16 cellular contexts compared by ENCODE assay signal in the genomic region with DNA sequence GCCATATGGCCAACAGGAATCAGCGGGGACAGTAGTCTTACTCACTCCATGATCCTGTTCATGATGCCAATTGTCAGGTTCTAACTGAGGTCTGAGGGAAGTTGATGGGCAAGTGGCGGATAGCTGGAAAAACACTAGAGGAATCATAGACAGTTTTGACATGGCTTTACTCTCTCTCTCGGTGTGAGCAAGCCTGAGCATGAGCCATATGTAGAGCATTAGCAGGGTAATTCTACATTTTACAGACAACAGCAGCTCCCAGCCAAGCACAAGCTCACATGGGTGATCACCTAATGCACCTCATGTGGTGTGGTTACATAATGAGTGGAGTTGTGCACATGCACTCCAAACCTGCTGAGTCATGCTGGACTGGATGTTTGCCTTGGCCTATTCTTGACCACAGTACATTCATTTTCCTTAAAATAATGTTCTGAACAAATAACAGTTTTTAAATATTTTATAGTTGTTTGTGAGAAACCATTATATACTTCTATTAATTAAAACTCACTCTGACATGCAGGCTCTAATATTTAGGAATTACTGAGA.
DNase-seq lines count a peak whose midpoint lies in the region; ATAC-seq, FAIRE-seq and TF ChIP-seq lines count a peak whose summit lies in the region.
"Had no signal": no experiment of that assay in that cellular context is flagged by ENCODE, and none has a peak within 500 bp of the region (broad histone marks: within the 10 kb centered on the region; RNA-seq: fewer than 3 reads in every experiment).

No MANE protein-coding gene starts in this region.

- no peak for TF ChIP-seq EP300 in K562 (IDR thresholded peaks at IDR 0.05; ENCODE audit: low read length)

- POLR2A ChIA-PET in K562 (lab: Yijun Ruan, JAX) = no interaction called here

- TF ChIP-seq POLR2A in K562 (conservative IDR thresholded peaks at IDR 0.05) = no peak
- no peak for TF ChIP-seq POLR2A in heart left ventricle (IDR thresholded peaks at IDR 0.05)

- no peak for FAIRE-seq in K562 (lab: Jason Lieb, UNC)

- no peaks in the 10 kb centered on the region for H3K9me1 ChIP-seq in K562 (ENCODE audit: control insufficient read depth, insufficient read depth, low read length)

- CTCF ChIA-PET in K562 (lab: Yijun Ruan, JAX; ENCODE audit: low intra/inter-chr PET ratio) = no interaction called here

- DNase-seq in EH (ENCODE audit: low read depth) (peak; percentile 34), HT-29 (ENCODE audit: low spot score) (peak; percentile 11), K562 (ENCODE audit: extremely low read depth in 1 of 4, low spot score in 3 of 4) (peak in 1 of 4 experiments; percentile 20), myocyte (ENCODE audit: low read depth) (peak; percentile 23), left colon (no peak), heart left ventricle (no peak), foreskin melanocyte (no peak)
- no peak for DNase-seq in stimulated activated CD4-positive, alpha-beta T cell treated with anti-CD3 and anti-CD28 coated beads, Interleukin-1b, Interleukin-23, amount 100 ng/mL, for 48 hours
- DNase-seq: activated CD8-positive, alpha-beta T cell treated with anti-CD3 and anti-CD28 coated beads, Interleukin-2, amount 10 ng/mL, durations not matched to agents 7 days and 5 days; islet precursor cell; midbrain; NCI-H1105 treated with DMSO at 0.1 percent for 48 hours; NCI-H510A had no signal

- no peak overlapping the region for H3K27ac ChIP-seq in K562 (ENCODE audit: extremely low read depth, low read depth, low read length)
- H3K27ac ChIP-seq in heart left ventricle = no peak overlapping the region
- H3K27ac ChIP-seq: ascending aorta, C4-2B had no signal

- H3K4me1 ChIP-seq in K562 (replicated peaks in 1 of 2; ENCODE audit: control insufficient read depth in 2 of 2, insufficient read depth in 2 of 2, low read length in 2 of 2) (no peaks in the 10 kb centered on the region), heart left ventricle (no peaks in the 10 kb centered on the region)
- H3K4me1 ChIP-seq: ascending aorta had no signal

- no peak overlapping the region for H2AFZ ChIP-seq in K562 (ENCODE audit: low read depth, low read length)

- no peaks in the 10 kb centered on the region for H3K79me2 ChIP-seq in K562 (ENCODE audit: control insufficient read depth, insufficient read depth, low read length)

- H3K4me2 ChIP-seq in K562 (ENCODE audit: insufficient read depth, low read length) = no peak overlapping the region

- no peaks in the 10 kb centered on the region; the same call in 1 of the 2 replicates for H3K9me3 ChIP-seq in K562 (replicated peaks; ENCODE audit: control insufficient read depth, insufficient read depth, low read depth, low read length)
- H3K9me3 ChIP-seq in heart left ventricle = no peaks in the 10 kb centered on the region
- H3K9me3 ChIP-seq: ascending aorta had no signal

- H3K9ac ChIP-seq in K562 (ENCODE audit: insufficient read depth in 1 of 2, low read depth in 2 of 2, low read length in 2 of 2) = no peak overlapping the region

- H3K36me3 ChIP-seq in K562 (ENCODE audit: control insufficient read depth, insufficient read depth, low read length) (no peaks in the 10 kb centered on the region), heart left ventricle (no peaks in the 10 kb centered on the region)
- H3K36me3 ChIP-seq: ascending aorta had no signal

- TF ChIP-seq CTCF in K562 (IDR thresholded peaks at IDR 0.05 in 2 of 3, conservative IDR thresholded peaks at IDR 0.05 in 1 of 3; ENCODE audit: insufficient read depth in 2 of 3, low read depth in 1 of 3, low read length in 3 of 3) = no peak
- TF ChIP-seq CTCF in heart left ventricle (IDR thresholded peaks at IDR 0.05) = no peak

- no peak for TF ChIP-seq RAD21 in K562 (CRISPR knock-in tag; conservative IDR thresholded peaks at IDR 0.05 in 1 of 2, IDR thresholded peaks at IDR 0.05 in 1 of 2)

- in situ Hi-C loops in K562 (cut with MboI) = no loop called here

- no peak for ATAC-seq in K562
- ATAC-seq in left colon = no peak
- ATAC-seq in heart left ventricle = no peak
- ATAC-seq: activated CD8-positive, alpha-beta T cell treated with anti-CD3 and anti-CD28 coated beads, Interleukin-2, amount 10 ng/mL, durations not matched to agents 7 days and 5 days; Panc1 had no signal

- H3K4me3 ChIP-seq in K562 (no peak overlapping the region), heart left ventricle (no peak overlapping the region)
- H3K4me3 ChIP-seq: ascending aorta had no signal

- no peaks in the 10 kb centered on the region for H4K20me1 ChIP-seq in K562 (replicated peaks; ENCODE audit: control insufficient read depth, insufficient read depth, low read length)

- intact Hi-C loops in K562 (cut with micrococcal nuclease) = no loop called here
- intact Hi-C loops in left colon (cut with DNase I, micrococcal nuclease) = no loop called here
- intact Hi-C loops in heart left ventricle (cut with DNase I) = loop anchor here in 5 of 10 donors (5.0 to 10.0 kb wide), 4 partner anchors 190 to 323 kb away; no protein-coding TSS in a partner anchor

- 10% methylated on average over 3 of the region's 3 CpGs for WGBS in K562 (ENCODE audit: insufficient coverage, low coverage, missing lambda C conversion rate)
- 63 to 91% (median 78%) methylated on average over 3 of the region's 3 CpGs for WGBS in heart left ventricle, 4 donors

- H3K27me3 ChIP-seq in K562 (ENCODE audit: control insufficient read depth in 2 of 2, insufficient read depth in 2 of 2, low read length in 2 of 2) (no peaks in the 10 kb centered on the region), heart left ventricle (no peaks in the 10 kb centered on the region)
- H3K27me3 ChIP-seq: ascending aorta had no signal

- BruUV-seq in K562 (replicated peaks; lab: Mats Ljungman, UMichigan) = no TSS peak

TF ChIP-seq in K562, 482 proteins besides CTCF, POLR2A, EP300 and RAD21 (continues in another document):
- TF ChIP-seq TFAM (CRISPR knock-in tag; conservative IDR thresholded peaks at IDR 0.05) = no peak
- no peak for TF ChIP-seq ESRRB (CRISPR knock-in tag; IDR thresholded peaks at IDR 0.05; ENCODE audit: borderline replicate concordance)
- no peak for TF ChIP-seq BDP1 (IDR thresholded peaks at IDR 0.05; ENCODE audit: insufficient read depth, insufficient read length)
- no peak for TF ChIP-seq SMAD2 (IDR thresholded peaks at IDR 0.05; ENCODE audit: low read depth, low read length)
- peak; percentile 47; the same call in 1 of the 2 replicates for TF ChIP-seq MAFK (IDR thresholded peaks at IDR 0.05; ENCODE audit: low read length)
- TF ChIP-seq DNMT1 (IDR thresholded peaks at IDR 0.05) = no peak
- no peak for TF ChIP-seq SPI1 (IDR thresholded peaks at IDR 0.05; ENCODE audit: borderline replicate concordance, low read depth, low read length)
- TF ChIP-seq PTBP1 (IDR thresholded peaks at IDR 0.05; ENCODE audit: low read depth, low read length) = no peak
- TF ChIP-seq, protein P1, sequence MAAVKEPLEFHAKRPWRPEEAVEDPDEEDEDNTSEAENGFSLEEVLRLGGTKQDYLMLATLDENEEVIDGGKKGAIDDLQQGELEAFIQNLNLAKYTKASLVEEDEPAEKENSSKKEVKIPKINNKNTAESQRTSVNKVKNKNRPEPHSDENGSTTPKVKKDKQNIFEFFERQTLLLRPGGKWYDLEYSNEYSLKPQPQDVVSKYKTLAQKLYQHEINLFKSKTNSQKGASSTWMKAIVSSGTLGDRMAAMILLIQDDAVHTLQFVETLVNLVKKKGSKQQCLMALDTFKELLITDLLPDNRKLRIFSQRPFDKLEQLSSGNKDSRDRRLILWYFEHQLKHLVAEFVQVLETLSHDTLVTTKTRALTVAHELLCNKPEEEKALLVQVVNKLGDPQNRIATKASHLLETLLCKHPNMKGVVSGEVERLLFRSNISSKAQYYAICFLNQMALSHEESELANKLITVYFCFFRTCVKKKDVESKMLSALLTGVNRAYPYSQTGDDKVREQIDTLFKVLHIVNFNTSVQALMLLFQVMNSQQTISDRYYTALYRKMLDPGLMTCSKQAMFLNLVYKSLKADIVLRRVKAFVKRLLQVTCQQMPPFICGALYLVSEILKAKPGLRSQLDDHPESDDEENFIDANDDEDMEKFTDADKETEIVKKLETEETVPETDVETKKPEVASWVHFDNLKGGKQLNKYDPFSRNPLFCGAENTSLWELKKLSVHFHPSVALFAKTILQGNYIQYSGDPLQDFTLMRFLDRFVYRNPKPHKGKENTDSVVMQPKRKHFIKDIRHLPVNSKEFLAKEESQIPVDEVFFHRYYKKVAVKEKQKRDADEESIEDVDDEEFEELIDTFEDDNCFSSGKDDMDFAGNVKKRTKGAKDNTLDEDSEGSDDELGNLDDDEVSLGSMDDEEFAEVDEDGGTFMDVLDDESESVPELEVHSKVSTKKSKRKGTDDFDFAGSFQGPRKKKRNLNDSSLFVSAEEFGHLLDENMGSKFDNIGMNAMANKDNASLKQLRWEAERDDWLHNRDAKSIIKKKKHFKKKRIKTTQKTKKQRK (IDR thresholded peaks at IDR 0.05; ENCODE audit: borderline replicate concordance, low read depth, low read length) = peak; percentile 79
- peak; percentile 78; the same call in 1 of the 2 replicates for TF ChIP-seq CBX5 (IDR thresholded peaks at IDR 0.05; ENCODE audit: borderline replicate concordance, low read depth)
- no peak for TF ChIP-seq ZNF780A (CRISPR knock-in tag; IDR thresholded peaks at IDR 0.05)
- no peak for TF ChIP-seq IFI16 (CRISPR knock-in tag; IDR thresholded peaks at IDR 0.05)
- TF ChIP-seq RFX5 (IDR thresholded peaks at IDR 0.05; ENCODE audit: low read depth, low read length) = no peak
- TF ChIP-seq DIDO1 (tag; IDR thresholded peaks at IDR 0.05; ENCODE audit: low read depth) = no peak
- no peak for TF ChIP-seq EWSR1 (IDR thresholded peaks at IDR 0.05; ENCODE audit: borderline replicate concordance, low read depth, partially characterized antibody)
- TF ChIP-seq ZNF165 (CRISPR knock-in tag; IDR thresholded peaks at IDR 0.05; ENCODE audit: borderline replicate concordance) = no peak

Comparison
In these comparisons a context has a peak if more than half of its experiments do, and no peak if none do; other contexts are left out.
1. DNase-seq: peak in EH (single experiment), HT-29 (single experiment) and myocyte (single experiment); none in left colon (0 of 2), heart left ventricle (0 of 5), foreskin melanocyte (single experiment) and stimulated activated CD4-positive, alpha-beta T cell treated with anti-CD3 and anti-CD28 coated beads, Interleukin-1b, Interleukin-23, amount 100 ng/mL, for 48 hours (single experiment).